ENCODE assay signal across 19 cellular contexts in genomic region chr15:35713733-35714132, GRCh38.
A peak's percentile ranks its signal among the peaks of the same experiment; 100 is the strongest.
DNase-seq lines count a peak whose midpoint lies in the region; TF ChIP-seq lines count a peak whose summit lies in the region.
"Had no signal": no experiment of that assay in that cellular context is flagged by ENCODE, and none has a peak within 500 bp of the region (broad histone marks: within the 10 kb centered on the region; RNA-seq: fewer than 3 reads in every experiment).

No MANE protein-coding gene starts in this region.

- H3K9ac ChIP-seq in GM23248 (no peak overlapping the region), neuronal stem cell (ENCODE audit: low read depth, low read length, poor library complexity) (no peak overlapping the region)

- no peak overlapping the region for H2BK120ac ChIP-seq in neuronal stem cell (ENCODE audit: low read depth, low read length)

- H3K9me3 ChIP-seq in GM23248 (ENCODE audit: low read depth) (no peaks in the 10 kb centered on the region), neuronal stem cell (replicated peaks in 1 of 2; ENCODE audit: control insufficient read depth in 2 of 2, insufficient read depth in 1 of 2, low read depth in 1 of 2, low read length in 2 of 2) (no peaks in the 10 kb centered on the region)
- H3K9me3 ChIP-seq: esophagus muscularis mucosa, Peyer's patch had no signal

- H3K79me1 ChIP-seq in neuronal stem cell (ENCODE audit: low read depth, low read length), result no peaks in the 10 kb centered on the region

- no peak overlapping the region for H2AFZ ChIP-seq in GM23248
- H2AFZ ChIP-seq in neuronal stem cell (ENCODE audit: low read length), result peak overlapping the region; percentile 7

- no peaks in the 10 kb centered on the region for H4K20me1 ChIP-seq in GM23248 (ENCODE audit: insufficient read depth)

- H3K4me3 Mint-ChIP-seq in type B pancreatic cell, result no peak overlapping the region
- H3K4me3 Mint-ChIP-seq: activated naive CD4-positive, alpha-beta T cell treated with anti-CD3 and anti-CD28 coated beads, Interleukin-2, amount 50 U/mL, for 24 hours; B cell; T-helper 1 cell treated with Interleukin-12 subunit alpha and Interleukin-12 subunit beta and Interleukin-4 antibody, amounts not matched to agents 30 μg/mL and 1 μg/mL, for 36 hours had no signal

- H3K4me3 ChIP-seq in GM23248 (no peak overlapping the region), epithelial cell of proximal tubule (ENCODE audit: low read depth, low read length) (no peak overlapping the region), neuronal stem cell (ENCODE audit: low read length in 2 of 2) (no peak overlapping the region)
- H3K4me3 ChIP-seq: esophagus muscularis mucosa, Peyer's patch had no signal

- peaks cover 8% of the 10 kb centered on the region for H3K4me1 Mint-ChIP-seq in type B pancreatic cell (ENCODE audit: unreplicated experiment)
- H3K4me1 Mint-ChIP-seq: activated naive CD4-positive, alpha-beta T cell treated with anti-CD3 and anti-CD28 coated beads, Interleukin-2, amount 50 U/mL, for 24 hours; B cell had no signal

- no peak overlapping the region for H4K91ac ChIP-seq in neuronal stem cell (ENCODE audit: low read depth, low read length, poor library complexity)

- TF ChIP-seq CTCF in RWPE1 (conservative IDR thresholded peaks at IDR 0.05; ENCODE audit: low read depth), result no peak
- TF ChIP-seq CTCF in epithelial cell of proximal tubule (conservative IDR thresholded peaks at IDR 0.05; ENCODE audit: low read depth, low read length), result no peak
- no peak for TF ChIP-seq CTCF in type B pancreatic cell (conservative IDR thresholded peaks at IDR 0.05)

- in situ Hi-C loops in GM23248 (cut with MboI), result no loop called here

- no peaks in the 10 kb centered on the region for H3K36me3 ChIP-seq in GM23248 (ENCODE audit: low read depth)
- H3K36me3 ChIP-seq in neuronal stem cell (replicated peaks in 1 of 2; ENCODE audit: control insufficient read depth in 2 of 2, insufficient read depth in 2 of 2, low read length in 2 of 2), result no peaks in the 10 kb centered on the region
- H3K36me3 ChIP-seq: esophagus muscularis mucosa, Peyer's patch had no signal

- H3F3A ChIP-seq in GM23248 (ENCODE audit: insufficient read depth), result peaks cover 10% of the 10 kb centered on the region

- 18 to 37% methylated on average over 2 of the region's 2 CpGs for WGBS in GM23248 (ENCODE audit: low coverage in 1 of 2, low lambda C conversion rate in 2 of 2, missing lambda C conversion rate in 2 of 2), 2 experiments
- WGBS in neuronal stem cell (ENCODE audit: extremely low coverage in 2 of 2, insufficient read length in 2 of 2, insufficient replicate concordance in 1 of 2), 2 donors, result no CpG with 5 or more reads among the region's 2 CpGs

- peak overlapping the region; percentile 2 for H3K4me2 ChIP-seq in GM23248 (ENCODE audit: unreplicated experiment)
- H3K4me2 ChIP-seq in neuronal stem cell (ENCODE audit: insufficient read depth, low read length, poor library complexity, severe bottlenecking), result no peak overlapping the region

- peaks cover 18% of the 10 kb centered on the region for H3K9me3 Mint-ChIP-seq in type B pancreatic cell

- H3K14ac ChIP-seq in neuronal stem cell (ENCODE audit: low read length), result no peak overlapping the region

- H3K23ac ChIP-seq in neuronal stem cell (ENCODE audit: low read depth, low read length, poor library complexity), result no peak overlapping the region

- POLR2A ChIA-PET in RWPE1 (lab: Yijun Ruan, JAX; ENCODE audit: low non-redundant PET), result no interaction called here

- CTCF ChIA-PET in RWPE1 (lab: Yijun Ruan, JAX), result interaction anchor here (0.5 to 0.6 kb wide), 2 partner anchors 19 to 974 kb away, joined by 3 to 6 read pairs; no protein-coding TSS in a partner anchor

- H3K4ac ChIP-seq in neuronal stem cell (ENCODE audit: low read length), result no peak overlapping the region

- H2BK15ac ChIP-seq in neuronal stem cell (ENCODE audit: low read length), result no peak overlapping the region

- H3K79me2 ChIP-seq in GM23248 (ENCODE audit: insufficient read depth), result no peaks in the 10 kb centered on the region

- peaks cover 3% of the 10 kb centered on the region for H3K36me3 Mint-ChIP-seq in type B pancreatic cell
- H3K36me3 Mint-ChIP-seq: activated naive CD4-positive, alpha-beta T cell treated with anti-CD3 and anti-CD28 coated beads, Interleukin-2, amount 50 U/mL, for 24 hours had no signal

- no peaks in the 10 kb centered on the region for H3K27me3 Mint-ChIP-seq in type B pancreatic cell

- H3K27ac Mint-ChIP-seq in type B pancreatic cell, result no peak overlapping the region
- H3K27ac Mint-ChIP-seq: activated naive CD4-positive, alpha-beta T cell treated with anti-CD3 and anti-CD28 coated beads, Interleukin-2, amount 50 U/mL, for 24 hours; B cell; T-helper 1 cell treated with Interleukin-12 subunit alpha and Interleukin-12 subunit beta and Interleukin-4 antibody, amounts not matched to agents 30 μg/mL and 1 μg/mL, for 36 hours had no signal

- H3K27me3 ChIP-seq in GM23248 (replicated peaks; ENCODE audit: insufficient read depth) (no peaks in the 10 kb centered on the region), neuronal stem cell (ENCODE audit: control insufficient read depth in 3 of 3, insufficient read depth in 3 of 3, low read depth in 1 of 3, low read length in 3 of 3) (no peaks in the 10 kb centered on the region)
- H3K27me3 ChIP-seq: esophagus muscularis mucosa, Peyer's patch had no signal

- H2BK5ac ChIP-seq in neuronal stem cell (ENCODE audit: low read length), result no peak overlapping the region

- no peak overlapping the region for H4K8ac ChIP-seq in neuronal stem cell (ENCODE audit: low read depth, low read length)

- H3K27ac ChIP-seq in GM23248 (no peak overlapping the region), RWPE1 (no peak overlapping the region), neuronal stem cell (replicated peaks; ENCODE audit: low read length) (no peak overlapping the region)
- H3K27ac ChIP-seq: esophagus muscularis mucosa, Peyer's patch had no signal

- DNase-seq in GM23248 (peak; percentile 68), RWPE1 (ENCODE audit: low spot score) (peak; percentile 55), epithelial cell of proximal tubule (ENCODE audit: low read depth) (peak; percentile 57), neuronal stem cell (ENCODE audit: low spot score) (no peak), NCI-H2029 (lab: John Stamatoyannopoulos, UW) (no peak), type B pancreatic cell (ENCODE audit: extremely low spot score, unreplicated experiment) (no peak), NCI-H2107 treated with DMSO at 0.1 percent for 48 hours (lab: John Stamatoyannopoulos, UW; ENCODE audit: unreplicated experiment) (no peak), AG08395 (ENCODE audit: low spot score) (no peak)
- DNase-seq: activated CD4-positive, CD25-positive, alpha-beta regulatory T cell treated with anti-CD3 and anti-CD28 coated beads, Interleukin-2, amount 50 U/mL, for 72 hours; activated CD8-positive, alpha-beta memory T cell treated with anti-CD3 and anti-CD28 coated beads, Interleukin-2, amount 50 U/mL, for 4 hours; Kasumi-1; mesenchymal stem cell; NCI-H187; NCI-H69; Peyer's patch had no signal

- H3K9me2 ChIP-seq in GM23248 (ENCODE audit: insufficient read depth), result no peaks in the 10 kb centered on the region

- peaks cover 11% of the 10 kb centered on the region for H3K4me1 ChIP-seq in GM23248 (ENCODE audit: insufficient read depth)
- peaks cover 0 to 1% of the 10 kb centered on the region in 2 donors for H3K4me1 ChIP-seq in neuronal stem cell (ENCODE audit: control insufficient read depth in 2 of 2, insufficient read depth in 1 of 2, low read depth in 1 of 2, low read length in 2 of 2)
- H3K4me1 ChIP-seq: esophagus muscularis mucosa, Peyer's patch had no signal

- no peak overlapping the region for H2BK12ac ChIP-seq in neuronal stem cell (ENCODE audit: low read length)

- H3K18ac ChIP-seq in neuronal stem cell (ENCODE audit: low read length), result no peak overlapping the region

- no peak overlapping the region for H2AK5ac ChIP-seq in neuronal stem cell (ENCODE audit: low read depth, low read length)

Comparison
In these comparisons a context has a peak if more than half of its experiments do, and no peak if none do; other contexts are left out.
1. DNase-seq: peak in GM23248 (single experiment), RWPE1 (single experiment) and epithelial cell of proximal tubule (single experiment); none in neuronal stem cell (single experiment), NCI-H2029 (single experiment), type B pancreatic cell (single experiment), NCI-H2107 treated with DMSO at 0.1 percent for 48 hours (single experiment) and AG08395 (single experiment).